8 cellular contexts compared by ENCODE assay signal in genomic region chr9:72038890-72039410, GRCh38. TPM values are rescaled to one million over a fixed set of nuclear protein-coding genes. Genes with fewer than 3 reads are reported as not detected.
A peak's percentile ranks its signal among the peaks of the same experiment; 100 is the strongest.
DNase-seq lines count a peak whose midpoint lies in the region; ATAC-seq, FAIRE-seq and TF ChIP-seq lines count a peak whose summit lies in the region.

No MANE protein-coding gene starts in this region.

- H2BK120ac ChIP-seq in H1 (replicated peaks; ENCODE audit: low read depth, low read length) (no peak overlapping the region), mesendoderm (ENCODE audit: low read depth, low read length) (no peak overlapping the region)

- H3K56ac ChIP-seq in H1 (replicated peaks; ENCODE audit: insufficient read length, low read depth, low read length) (no peak overlapping the region), mesendoderm (ENCODE audit: low read length) (no peak overlapping the region)

- ATAC-seq in GM18909 (IDR thresholded peaks at IDR 0.05; ENCODE audit: poor library complexity, unreplicated experiment) (peak; percentile 68), HG03196 (IDR thresholded peaks at IDR 0.05; ENCODE audit: unreplicated experiment) (peak; percentile 73)
- peak; percentile 92 for ATAC-seq in activated CD8-positive, alpha-beta T cell treated with anti-CD3 and anti-CD28 coated beads for 36 hours

- H3K4me3 Mint-ChIP-seq in activated CD8-positive, alpha-beta T cell treated with anti-CD3 and anti-CD28 coated beads for 36 hours, result no peak overlapping the region

- no peak overlapping the region for H3K18ac ChIP-seq in H1 (ENCODE audit: extremely low read depth, low read length)
- H3K18ac ChIP-seq in mesendoderm (ENCODE audit: low read length), result no peak overlapping the region

- H3K27me3 ChIP-seq in BJ (ENCODE audit: control insufficient read depth, insufficient read depth, low read length), result no peaks in the 10 kb centered on the region
- H3K27me3 ChIP-seq in H1 (replicated peaks in 1 of 4; ENCODE audit: control insufficient read depth in 3 of 4, extremely low read depth in 1 of 4, insufficient read depth in 3 of 4, low read length in 3 of 4), result no peaks in the 10 kb centered on the region
- no peaks in the 10 kb centered on the region for H3K27me3 ChIP-seq in mesendoderm (ENCODE audit: insufficient read depth, low read length, poor library complexity)

- H3K23ac ChIP-seq in H1 (ENCODE audit: insufficient read length), result no peak overlapping the region
- no peak overlapping the region for H3K23ac ChIP-seq in mesendoderm (ENCODE audit: low read length)

- no peaks in the 10 kb centered on the region for H3K9me3 ChIP-seq in H1 (ENCODE audit: insufficient read depth in 2 of 2, low read depth in 1 of 2, low read length in 1 of 2)

- H3K36me3 Mint-ChIP-seq in activated CD8-positive, alpha-beta T cell treated with anti-CD3 and anti-CD28 coated beads for 36 hours (ENCODE audit: low read depth), result no peaks in the 10 kb centered on the region

- H3K4me2 ChIP-seq in H1 (ENCODE audit: insufficient read depth in 1 of 2, low read depth in 2 of 2, low read length in 2 of 2) (no peak overlapping the region), mesendoderm (ENCODE audit: low read length) (no peak overlapping the region)

- H3K27ac ChIP-seq in H1 (ENCODE audit: low read depth, low read length) (no peak overlapping the region), mesendoderm (ENCODE audit: low read depth, low read length) (no peak overlapping the region)

- CTCF ChIA-PET in BJ (lab: Yijun Ruan, JAX) (interaction anchor here (0.7 to 6.8 kb wide), 40 partner anchors 9 to 984 kb away, joined by 3 to 188 read pairs (median 4); no protein-coding TSS in a partner anchor), H1 (lab: Charles Lee; ENCODE audit: partially characterized antibody) (interaction anchor here (0.6 to 5.3 kb wide), 55 partner anchors 8 to 984 kb away, joined by 3 to 67 read pairs (median 4); no protein-coding TSS in a partner anchor)
- CTCF ChIA-PET in activated CD8-positive, alpha-beta T cell treated with anti-CD3 and anti-CD28 coated beads for 36 hours (lab: Charles Lee), result interaction anchor here (0.6 to 4.3 kb wide), 68 partner anchors 8 to 1042 kb away, joined by 3 to 90 read pairs (median 4); no protein-coding TSS in a partner anchor

- no peaks in the 10 kb centered on the region for H3K79me2 ChIP-seq in H1 (ENCODE audit: control insufficient read depth in 1 of 2, insufficient read depth in 2 of 2, low read length in 2 of 2)
- no peaks in the 10 kb centered on the region for H3K79me2 ChIP-seq in mesendoderm (ENCODE audit: control insufficient read depth, insufficient read depth, low read length)

- H4K5ac ChIP-seq in H1 (ENCODE audit: insufficient read length, low read depth, low read length), result no peak overlapping the region
- no peak overlapping the region for H4K5ac ChIP-seq in mesendoderm (ENCODE audit: low read length)

- no peaks in the 10 kb centered on the region for H3K4me1 Mint-ChIP-seq in activated CD8-positive, alpha-beta T cell treated with anti-CD3 and anti-CD28 coated beads for 36 hours (ENCODE audit: low read depth)

- H3K4me3 ChIP-seq in BJ (ENCODE audit: low read depth, low read length), result no peak overlapping the region
- no peak overlapping the region for H3K4me3 ChIP-seq in H1 (ENCODE audit: extremely low read depth in 1 of 4, insufficient read depth in 2 of 4, low read depth in 3 of 4, low read length in 4 of 4)
- H3K4me3 ChIP-seq in mesendoderm (ENCODE audit: low read length), result no peak overlapping the region

- TF ChIP-seq EP300 in H1 (IDR thresholded peaks at IDR 0.05; ENCODE audit: borderline replicate concordance in 1 of 2, low read depth in 2 of 2, low read length in 2 of 2), result no peak

- no peak overlapping the region for H2BK15ac ChIP-seq in H1 (ENCODE audit: low read length)
- no peak overlapping the region for H2BK15ac ChIP-seq in mesendoderm (replicated peaks; ENCODE audit: low read depth)

- no peak overlapping the region for H3K14ac ChIP-seq in H1 (ENCODE audit: insufficient read length)

- FAIRE-seq in H1 (lab: Jason Lieb, UNC), result peak; percentile 96

- H4K20me1 ChIP-seq in H1 (replicated peaks in 1 of 2; ENCODE audit: control insufficient read depth in 1 of 2, insufficient read depth in 2 of 2, low read length in 2 of 2), result no peaks in the 10 kb centered on the region

- no peak overlapping the region for H4K8ac ChIP-seq in H1 (ENCODE audit: extremely low read depth, insufficient read depth, low read length)
- no peak overlapping the region for H4K8ac ChIP-seq in mesendoderm (ENCODE audit: low read depth, low read length)

- H3K23me2 ChIP-seq in H1 (ENCODE audit: low read depth, low read length), result no peaks in the 10 kb centered on the region

- POLR2A ChIA-PET in BJ (lab: Charles Lee), result no interaction called here
- POLR2A ChIA-PET in activated CD8-positive, alpha-beta T cell treated with anti-CD3 and anti-CD28 coated beads for 36 hours (lab: Charles Lee), result interaction anchor here (0.6 kb wide), 1 partner anchor 855 kb away, joined by 3 read pairs; no protein-coding TSS in a partner anchor
- POLR2A ChIA-PET in H1 (lab: Charles Lee; ENCODE audit: partially characterized antibody), result interaction anchor here (0.6 kb wide), 1 partner anchor 201 kb away, joined by 3 read pairs; no protein-coding TSS in a partner anchor

- 0 out of 2 replicates have a peak overlapping the region, but pooled peaks have one; percentile 30 for H2AFZ ChIP-seq in H1 (ENCODE audit: low read length)

- no peak overlapping the region for H2BK20ac ChIP-seq in H1 (ENCODE audit: low read length)

- H3K36me3 ChIP-seq in BJ (ENCODE audit: control insufficient read depth, insufficient read depth, low read length) (no peaks in the 10 kb centered on the region), H1 (ENCODE audit: control insufficient read depth in 2 of 4, insufficient read depth in 4 of 4, low read length in 3 of 4) (no peaks in the 10 kb centered on the region), mesendoderm (ENCODE audit: control insufficient read depth, insufficient read depth, low read length) (no peaks in the 10 kb centered on the region)

- 20% methylated on average over 13 of the region's 13 CpGs; no CpG with 5 or more reads in 1 of the 2 experiments for WGBS in H1 (ENCODE audit: extremely low coverage in 1 of 2, insufficient coverage in 1 of 2, insufficient read length in 1 of 2, insufficient replicate concordance in 2 of 2, low coverage in 1 of 2, low lambda C conversion rate in 2 of 2, missing lambda C conversion rate in 1 of 2), 2 experiments
- no CpG with 5 or more reads among the region's 13 CpGs for WGBS in mesendoderm (ENCODE audit: extremely low coverage, insufficient coverage, low lambda C conversion rate)

- H3K79me1 ChIP-seq in H1 (ENCODE audit: low read depth, low read length), result no peaks in the 10 kb centered on the region
- no peaks in the 10 kb centered on the region for H3K79me1 ChIP-seq in mesendoderm (ENCODE audit: low read length)

- H4K91ac ChIP-seq in H1 (replicated peaks; ENCODE audit: insufficient read length, low read length), result no peak overlapping the region

- peak; percentile 100 for TF ChIP-seq RAD21 in H1 (IDR thresholded peaks at IDR 0.05 in 1 of 2, conservative IDR thresholded peaks at IDR 0.05 in 1 of 2; ENCODE audit: low read depth in 2 of 2, low read length in 2 of 2)

- H2BK5ac ChIP-seq in H1 (ENCODE audit: low read depth, low read length) (no peak overlapping the region), mesendoderm (ENCODE audit: low read length) (no peak overlapping the region)

- no peaks in the 10 kb centered on the region for H3K9me3 Mint-ChIP-seq in activated CD8-positive, alpha-beta T cell treated with anti-CD3 and anti-CD28 coated beads for 36 hours

- H3K4ac ChIP-seq in H1 (replicated peaks; ENCODE audit: insufficient read length, low read depth, low read length) (no peak overlapping the region), mesendoderm (ENCODE audit: low read depth, low read length) (no peak overlapping the region)

- no peak overlapping the region for H2AK5ac ChIP-seq in H1 (ENCODE audit: low read depth, low read length)
- H2AK5ac ChIP-seq in mesendoderm (ENCODE audit: low read length), result no peak overlapping the region

- intact Hi-C loops in activated CD8-positive, alpha-beta T cell treated with anti-CD3 and anti-CD28 coated beads for 36 hours (cut with micrococcal nuclease), result loop anchor here (1.0 to 10.0 kb wide), 2 partner anchors 233 to 556 kb away; no protein-coding TSS in a partner anchor

- no peak for TF ChIP-seq POLR2A in H1 (IDR thresholded peaks at IDR 0.05; ENCODE audit: control extremely low read depth in 1 of 2, low read depth in 2 of 2, low read length in 2 of 2)

- H3K4me1 ChIP-seq in H1 (replicated peaks in 1 of 4; ENCODE audit: control insufficient read depth in 3 of 4, insufficient read depth in 4 of 4, low read length in 3 of 4) (no peaks in the 10 kb centered on the region), mesendoderm (ENCODE audit: control insufficient read depth, low read depth, low read length) (no peaks in the 10 kb centered on the region)

- no peak overlapping the region for H2BK12ac ChIP-seq in H1 (ENCODE audit: low read depth, low read length)

- no peak for DNase-seq in BJ (ENCODE audit: low read depth)
- peak; percentile 60 for DNase-seq in NCI-H774 (lab: John Stamatoyannopoulos, UW)
- DNase-seq in activated CD8-positive, alpha-beta T cell treated with anti-CD3 and anti-CD28 coated beads for 36 hours, result peak; percentile 75
- DNase-seq in H1 (ENCODE audit: low read depth in 1 of 2, low spot score in 2 of 2), result peak; percentile 77 to 92
- DNase-seq in mesendoderm, result peak; percentile 89
- peak; percentile 13 to 30 for DNase-seq in stimulated activated CD8-positive, alpha-beta memory T cell treated with anti-CD3 and anti-CD28 coated beads, Interleukin-4, amount 100 ng/mL, for 1 hour (ENCODE audit: low read depth in 2 of 2, low spot score in 1 of 2)

- H3K27me3 Mint-ChIP-seq in activated CD8-positive, alpha-beta T cell treated with anti-CD3 and anti-CD28 coated beads for 36 hours, result peaks cover 5% of the 10 kb centered on the region

- H3K27ac Mint-ChIP-seq in activated CD8-positive, alpha-beta T cell treated with anti-CD3 and anti-CD28 coated beads for 36 hours, result no peak overlapping the region

- H3K9ac ChIP-seq in H1 (replicated peaks in 1 of 4; ENCODE audit: extremely low read depth in 1 of 4, low read depth in 3 of 4, low read length in 3 of 4) (no peak overlapping the region), mesendoderm (ENCODE audit: low read length) (no peak overlapping the region)

- peak; percentile 90 for TF ChIP-seq CTCF in BJ (IDR thresholded peaks at IDR 0.05; ENCODE audit: insufficient read depth, low read depth, low read length)
- peak; percentile 91 for TF ChIP-seq CTCF in activated CD8-positive, alpha-beta T cell treated with anti-CD3 and anti-CD28 coated beads for 36 hours (IDR thresholded peaks at IDR 0.05)
- peak; percentile 93 to 99 (median 95) for TF ChIP-seq CTCF in H1 (IDR thresholded peaks at IDR 0.05; ENCODE audit: control extremely low read depth in 1 of 3, insufficient read depth in 1 of 3, low read depth in 1 of 3, low read length in 3 of 3)

RNA-seq across cellular contexts. Expression of gene C9orf57, which starts 21.5 kb away (rescaled TPM):
- polyA plus RNA-seq in BJ (2011; rRNA removed) (not detected in 2 replicates), H1 (2011; rRNA removed) (not detected in 2 replicates)
- polyA minus RNA-seq in BJ (2011; rRNA and poly(A)+ RNA removed), result not detected in 2 replicates
- not detected for total RNA-seq in activated CD8-positive, alpha-beta T cell treated with anti-CD3 and anti-CD28 coated beads for 36 hours
- total RNA-seq in H1 (2021; fragmentation: NEBNext Ultra II Directional; extraction: Animal tissue kit (Norgen Biotek cat#: 25700)), result not detected in 2 replicates
- polyA plus RNA-seq in H1 (2011; cell fraction: cytosol; rRNA removed), result not detected
- polyA plus RNA-seq in H1 (2011; cell fraction: nucleus; rRNA removed), result not detected
- not detected in 4 replicates for polyA plus RNA-seq in H1 (2012, experiment 1 of 2)
- polyA plus RNA-seq in H1 (2012, experiment 2 of 2), result not detected
- polyA plus RNA-seq in H1 (2013, experiment 1 of 2), result not detected
- not detected for polyA plus RNA-seq in H1 (2013, experiment 2 of 2)
- not detected in 2 replicates for polyA minus RNA-seq in H1 (2011; rRNA and poly(A)+ RNA removed)
- not detected for polyA minus RNA-seq in H1 (2011; cell fraction: cytosol; rRNA and poly(A)+ RNA removed)
- not detected for polyA minus RNA-seq in H1 (2011; cell fraction: nucleus; rRNA and poly(A)+ RNA removed)
- not detected for polyA plus RNA-seq in mesendoderm (2013, experiment 1 of 2)
- polyA plus RNA-seq in mesendoderm (2013, experiment 2 of 2), result not detected
